Comparison of ENCODE assay signal across 22 cellular contexts in the genomic region with DNA sequence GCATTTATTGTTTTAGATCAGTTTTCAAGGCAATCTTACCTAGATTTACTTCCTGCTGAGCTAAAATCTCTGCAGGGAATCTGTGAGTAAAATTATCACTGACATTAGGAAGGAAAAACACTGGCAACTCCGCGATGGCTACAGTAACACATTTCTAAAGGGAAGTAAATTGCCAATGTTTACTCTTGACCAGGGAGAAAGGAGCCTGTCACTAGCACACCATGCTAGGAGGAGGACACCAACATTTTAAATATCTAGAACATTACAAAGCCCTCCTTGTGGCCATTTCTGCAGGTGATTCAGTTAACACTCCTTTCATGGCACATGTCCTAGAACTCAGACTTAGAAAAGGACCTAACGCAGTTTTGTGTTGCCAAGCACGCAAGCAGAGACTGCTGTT.
"Had no signal": no experiment of that assay in that cellular context is flagged by ENCODE, and none has a peak within 500 bp of the region (broad histone marks: within the 10 kb centered on the region; RNA-seq: fewer than 3 reads in every experiment).

No MANE protein-coding gene starts in this region.

- H3K4me1 Mint-ChIP-seq: activated CD4-positive, alpha-beta memory T cell treated with anti-CD3 and anti-CD28 coated beads, Interleukin-2, amount 10 ng/mL, durations not matched to agents 7 days and 5 days; activated CD8-positive, alpha-beta memory T cell treated with anti-CD3 and anti-CD28 coated beads, Interleukin-2, amount 10 ng/mL, durations not matched to agents 7 days and 5 days; activated T-helper 17 cell treated with anti-CD3 and anti-CD28 coated beads, Interleukin-2, amount 50 U/mL, for 72 hours; natural killer cell had no signal

- H3K9me3 Mint-ChIP-seq: activated CD4-positive, alpha-beta memory T cell treated with anti-CD3 and anti-CD28 coated beads, Interleukin-2, amount 10 ng/mL, durations not matched to agents 7 days and 5 days; activated naive CD8-positive, alpha-beta T cell treated with anti-CD3 and anti-CD28 coated beads for 36 hours; activated T-helper 17 cell treated with anti-CD3 and anti-CD28 coated beads, Interleukin-2, amount 50 U/mL, for 72 hours; immature natural killer cell; memory B cell; natural killer cell had no signal

- H3K27ac Mint-ChIP-seq: activated CD4-positive, alpha-beta memory T cell treated with anti-CD3 and anti-CD28 coated beads, Interleukin-2, amount 10 ng/mL, durations not matched to agents 7 days and 5 days; activated CD8-positive, alpha-beta memory T cell treated with anti-CD3 and anti-CD28 coated beads, Interleukin-2, amount 10 ng/mL, durations not matched to agents 7 days and 5 days; activated naive CD8-positive, alpha-beta T cell treated with anti-CD3 and anti-CD28 coated beads for 36 hours; activated T-helper 17 cell treated with anti-CD3 and anti-CD28 coated beads, Interleukin-2, amount 50 U/mL, for 72 hours; immature natural killer cell; memory B cell; natural killer cell had no signal

- H3K9me3 ChIP-seq: gastroesophageal sphincter, heart right ventricle, thyroid gland had no signal

- H3K27ac ChIP-seq: coronary artery, gastroesophageal sphincter, thyroid gland had no signal

- H3K36me3 ChIP-seq: gastroesophageal sphincter, heart right ventricle, thyroid gland had no signal

- H3K4me1 ChIP-seq: thyroid gland had no signal

- ATAC-seq: activated CD8-positive, alpha-beta memory T cell treated with anti-CD3 and anti-CD28 coated beads, Interleukin-2, amount 10 ng/mL, durations not matched to agents 7 days and 5 days; activated T-helper 17 cell treated with anti-CD3 and anti-CD28 coated beads, Interleukin-2, amount 50 U/mL, for 72 hours; esophagus mucosa; gastroesophageal sphincter; natural killer cell had no signal

- H3K27me3 ChIP-seq: gastroesophageal sphincter, heart right ventricle, thyroid gland had no signal

- H3K36me3 Mint-ChIP-seq: activated CD8-positive, alpha-beta memory T cell treated with anti-CD3 and anti-CD28 coated beads, Interleukin-2, amount 10 ng/mL, durations not matched to agents 7 days and 5 days; activated naive CD8-positive, alpha-beta T cell treated with anti-CD3 and anti-CD28 coated beads for 36 hours; immature natural killer cell; memory B cell; natural killer cell had no signal

- H3K4me3 ChIP-seq: coronary artery, gastroesophageal sphincter, heart right ventricle, thyroid gland had no signal

- H3K27me3 Mint-ChIP-seq: activated CD4-positive, alpha-beta memory T cell treated with anti-CD3 and anti-CD28 coated beads, Interleukin-2, amount 10 ng/mL, durations not matched to agents 7 days and 5 days; activated CD8-positive, alpha-beta memory T cell treated with anti-CD3 and anti-CD28 coated beads, Interleukin-2, amount 10 ng/mL, durations not matched to agents 7 days and 5 days; memory B cell had no signal

- DNase-seq: activated CD4-positive, alpha-beta memory T cell treated with anti-CD3 and anti-CD28 coated beads, Interleukin-2, amount 10 ng/mL, durations not matched to agents 7 days and 5 days; activated CD4-positive, alpha-beta T cell treated with anti-CD3 and anti-CD28 coated beads for 48 hours; activated CD4-positive, CD25-positive, alpha-beta regulatory T cell; activated CD8-positive, alpha-beta memory T cell treated with anti-CD3 and anti-CD28 coated beads, Interleukin-2, amount 10 ng/mL, durations not matched to agents 7 days and 5 days; activated naive CD4-positive, alpha-beta T cell; activated naive CD8-positive, alpha-beta T cell treated with anti-CD3 and anti-CD28 coated beads for 36 hours; amniotic stem cell; heart right ventricle; immature natural killer cell; natural killer cell; stimulated activated CD4-positive, alpha-beta T cell treated with anti-CD3 and anti-CD28 coated beads, Interleukin-12 subunit alpha, Interleukin-12 subunit beta, amount 100 ng/mL, for 4 hours; stimulated activated CD4-positive, alpha-beta T cell treated with anti-CD3 and anti-CD28 coated beads, Interleukin-1b, Interleukin-23, amount 100 ng/mL, for 48 hours; stimulated activated CD8-positive, alpha-beta memory T cell treated with anti-CD3 and anti-CD28 coated beads, Interleukin-4, amount 100 ng/mL, for 48 hours; stimulated activated naive CD4-positive, alpha-beta T cell; T-helper 1 cell; T-helper 9 cell; thyroid gland had no signal

- H3K4me3 Mint-ChIP-seq: activated CD4-positive, alpha-beta memory T cell treated with anti-CD3 and anti-CD28 coated beads, Interleukin-2, amount 10 ng/mL, durations not matched to agents 7 days and 5 days; activated CD8-positive, alpha-beta memory T cell treated with anti-CD3 and anti-CD28 coated beads, Interleukin-2, amount 10 ng/mL, durations not matched to agents 7 days and 5 days; activated naive CD8-positive, alpha-beta T cell treated with anti-CD3 and anti-CD28 coated beads for 36 hours; activated T-helper 17 cell treated with anti-CD3 and anti-CD28 coated beads, Interleukin-2, amount 50 U/mL, for 72 hours; immature natural killer cell; memory B cell; natural killer cell had no signal
